Comparison of ENCODE assay signal across 8 cellular contexts in the genomic region with DNA sequence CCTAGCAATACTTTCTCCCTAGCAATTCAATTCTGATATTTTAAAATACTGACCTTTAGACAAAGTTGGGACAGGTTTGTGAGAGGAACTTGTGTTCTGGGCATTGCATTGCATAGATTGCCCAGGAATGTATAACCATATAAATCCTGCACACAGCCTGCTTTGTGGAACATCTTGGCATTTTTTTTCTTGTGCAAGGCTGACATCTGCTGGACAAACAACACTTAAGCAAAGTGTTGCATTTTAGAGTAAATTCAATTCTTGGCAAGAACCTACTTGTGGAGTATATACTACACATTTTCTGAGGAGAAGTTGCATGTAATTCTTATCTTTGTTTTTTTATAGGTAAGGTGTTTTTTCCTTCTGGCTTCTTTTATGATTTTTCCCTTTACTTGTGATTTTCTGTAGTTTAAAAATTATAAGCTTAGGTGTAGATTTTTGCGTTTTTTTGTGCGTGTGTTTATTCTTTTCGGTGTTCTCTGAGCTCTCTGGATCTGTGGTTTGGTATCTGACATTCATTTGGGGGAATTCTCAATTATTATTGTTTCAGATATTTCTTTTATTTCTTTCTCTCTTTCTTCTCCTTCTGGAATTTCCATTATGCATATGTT. TPM values are rescaled to one million over a fixed set of nuclear protein-coding genes. Genes with fewer than 3 reads are reported as not detected.
DNase-seq lines count a peak whose midpoint lies in the region; ATAC-seq and TF ChIP-seq lines count a peak whose summit lies in the region.

No MANE protein-coding gene starts in this region.

- POLR2A ChIA-PET in activated CD4-positive, alpha-beta memory T cell treated with anti-CD3 and anti-CD28 coated beads, Interleukin-2, amount 10 ng/mL, durations not matched to agents 7 days and 5 days (lab: Charles Lee) = interaction anchor here (0.8 to 4.4 kb wide), 5 partner anchors 21 to 208 kb away, joined by 3 to 24 read pairs (median 3); a partner anchor contains a TSS

- H3K4me3 ChIP-seq in esophagus squamous epithelium = no peak overlapping the region

- H3K9me3 Mint-ChIP-seq in activated CD4-positive, alpha-beta memory T cell treated with anti-CD3 and anti-CD28 coated beads, Interleukin-2, amount 10 ng/mL, durations not matched to agents 7 days and 5 days = no peaks in the 10 kb centered on the region
- H3K9me3 Mint-ChIP-seq in natural killer cell = no peaks in the 10 kb centered on the region

- H3K36me3 ChIP-seq in esophagus squamous epithelium = no peaks in the 10 kb centered on the region

- peak in 5 of 6 experiments; percentile 61 to 80 (median 67) for TF ChIP-seq CTCF in esophagus squamous epithelium (IDR thresholded peaks at IDR 0.05)
- TF ChIP-seq CTCF in natural killer cell (IDR thresholded peaks at IDR 0.05) = peak; percentile 83

- CTCF ChIA-PET in activated CD4-positive, alpha-beta memory T cell treated with anti-CD3 and anti-CD28 coated beads, Interleukin-2, amount 10 ng/mL, durations not matched to agents 7 days and 5 days (lab: Charles Lee) = interaction anchor here (0.6 to 6.4 kb wide), 18 partner anchors 11 to 256 kb away, joined by 3 to 73 read pairs (median 6); a partner anchor contains a TSS

- ATAC-seq in HG02870 (IDR thresholded peaks at IDR 0.05; ENCODE audit: unreplicated experiment) = peak; percentile 42
- ATAC-seq in natural killer cell = peak in 2 of 3 donors; percentile 34 to 45
- ATAC-seq in HG03025 (IDR thresholded peaks at IDR 0.05; ENCODE audit: low FRiP score, unreplicated experiment) = no peak
- ATAC-seq in HG03457 (IDR thresholded peaks at IDR 0.05; ENCODE audit: unreplicated experiment) = no peak

- no peak overlapping the region for H3K4me3 Mint-ChIP-seq in activated CD4-positive, alpha-beta memory T cell treated with anti-CD3 and anti-CD28 coated beads, Interleukin-2, amount 10 ng/mL, durations not matched to agents 7 days and 5 days
- H3K4me3 Mint-ChIP-seq in natural killer cell = peak overlapping the region; percentile 72

- no peaks in the 10 kb centered on the region for H3K27me3 Mint-ChIP-seq in activated CD4-positive, alpha-beta memory T cell treated with anti-CD3 and anti-CD28 coated beads, Interleukin-2, amount 10 ng/mL, durations not matched to agents 7 days and 5 days
- H3K27me3 Mint-ChIP-seq in natural killer cell (ENCODE audit: low read depth in 2 of 2) = no peaks in the 10 kb centered on the region

- intact Hi-C loops in esophagus squamous epithelium (cut with DNase I) = loop anchor here (5.0 kb wide), 1 partner anchor 211 kb away; no protein-coding TSS in a partner anchor
- intact Hi-C loops in natural killer cell (cut with micrococcal nuclease) = loop anchor here (1.0 kb wide), 4 partner anchors 104 to 256 kb away; a partner anchor contains a TSS

- DNase-seq in EH (ENCODE audit: low read depth) (peak; percentile 67), NCI-H510A treated with DMSO at 0.1 percent for 48 hours (lab: John Stamatoyannopoulos, UW) (peak; percentile 91), esophagus squamous epithelium (lab: John Stamatoyannopoulos, UW) (no peak), natural killer cell (no peak)
- peak; percentile 49 for DNase-seq in activated CD4-positive, alpha-beta memory T cell treated with anti-CD3 and anti-CD28 coated beads, Interleukin-2, amount 10 ng/mL, durations not matched to agents 7 days and 5 days

- no peak overlapping the region for H3K27ac ChIP-seq in esophagus squamous epithelium

- peaks cover 73% of the 10 kb centered on the region for H3K4me1 Mint-ChIP-seq in activated CD4-positive, alpha-beta memory T cell treated with anti-CD3 and anti-CD28 coated beads, Interleukin-2, amount 10 ng/mL, durations not matched to agents 7 days and 5 days
- peaks cover 46 to 52% of the 10 kb centered on the region in 2 donors for H3K4me1 Mint-ChIP-seq in natural killer cell

- peaks cover 93% of the 10 kb centered on the region for H3K36me3 Mint-ChIP-seq in activated CD4-positive, alpha-beta memory T cell treated with anti-CD3 and anti-CD28 coated beads, Interleukin-2, amount 10 ng/mL, durations not matched to agents 7 days and 5 days (ENCODE audit: low read depth)
- peaks cover 24% of the 10 kb centered on the region for H3K36me3 Mint-ChIP-seq in natural killer cell

- H3K27ac Mint-ChIP-seq in activated CD4-positive, alpha-beta memory T cell treated with anti-CD3 and anti-CD28 coated beads, Interleukin-2, amount 10 ng/mL, durations not matched to agents 7 days and 5 days = no peak overlapping the region
- peak overlapping the region in 1 of 2 donors; percentile 84 for H3K27ac Mint-ChIP-seq in natural killer cell

- WGBS in esophagus squamous epithelium, 2 donors = 77 to 92% methylated on average over 3 of the region's 3 CpGs

- H3K27me3 ChIP-seq in esophagus squamous epithelium = peaks cover 0 to 8% (median 0%) of the 10 kb centered on the region in 4 donors

- no peaks in the 10 kb centered on the region for H3K9me3 ChIP-seq in esophagus squamous epithelium

- no peaks in the 10 kb centered on the region for H3K4me1 ChIP-seq in esophagus squamous epithelium

- no peak for TF ChIP-seq POLR2A in esophagus squamous epithelium (IDR thresholded peaks at IDR 0.05)

RNA-seq across cellular contexts. Expression of a gene that starts 26.4 kb away (rescaled TPM):
- total RNA-seq in activated CD4-positive, alpha-beta memory T cell treated with anti-CD3 and anti-CD28 coated beads, Interleukin-2, amount 10 ng/mL, durations not matched to agents 7 days and 5 days = 100 to 1,000 TPM; 111 to 112 TPM
- 1 to 10 TPM in 2 of 4 donors, under 1 TPM in 1, not detected in 1; 0.31 to 6.7 (median 2.0) TPM for total RNA-seq in esophagus squamous epithelium
- 10 to 100 TPM; 39.9 to 59.6 (median 53.5) TPM for total RNA-seq in natural killer cell

Comparison
In these comparisons a context has a peak if more than half of its experiments do, and no peak if none do; other contexts are left out.
1. DNase-seq: peak in EH (single experiment), NCI-H510A treated with DMSO at 0.1 percent for 48 hours (single experiment) and activated CD4-positive, alpha-beta memory T cell treated with anti-CD3 and anti-CD28 coated beads, Interleukin-2, amount 10 ng/mL, durations not matched to agents 7 days and 5 days (single experiment); none in esophagus squamous epithelium (single experiment) and natural killer cell (single experiment).
2. ATAC-seq: peak in HG02870 (single experiment) and natural killer cell (2 of 3); none in HG03025 (single experiment) and HG03457 (single experiment).
3. RNA of a gene that starts 26.4 kb away (total RNA-seq): 111 to 112 TPM in activated CD4-positive, alpha-beta memory T cell treated with anti-CD3 and anti-CD28 coated beads, Interleukin-2, amount 10 ng/mL, durations not matched to agents 7 days and 5 days and 39.9 to 59.6 TPM in natural killer cell; 0.31 to 6.7 TPM in esophagus squamous epithelium; every median in the first group is over 4 times any median in the second.